ENCODE assay signal across 2 cellular contexts in the genomic region with DNA sequence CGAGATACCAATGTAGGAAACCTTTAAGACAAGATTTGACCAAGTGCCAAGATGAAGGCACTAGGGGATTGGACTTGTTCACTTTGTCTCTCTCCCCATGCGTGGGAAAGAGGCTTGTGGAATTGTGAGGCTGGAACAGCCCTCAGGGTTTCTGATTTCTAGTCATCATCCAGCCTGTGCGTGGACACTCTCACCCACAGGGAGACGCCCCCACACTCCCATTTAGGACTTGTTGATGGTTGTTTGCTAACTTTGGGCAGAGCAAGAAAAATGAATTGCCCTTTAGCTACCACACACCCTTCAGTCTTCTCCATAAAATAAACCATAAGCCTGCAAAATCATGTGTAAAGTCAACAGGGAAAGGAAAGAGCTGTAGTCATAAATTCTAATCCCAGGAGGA.
TF ChIP-seq lines count a peak whose summit lies in the region.

No MANE protein-coding gene starts in this region.

TF ChIP-seq in HEK293, 187 proteins besides CTCF, POLR2A, EP300 and RAD21:
- peak; percentile 94 for TF ChIP-seq ZFHX2 (tag by site-specific recombination; conservative IDR thresholded peaks at IDR 0.05)
- TF ChIP-seq KLF17 (tag by site-specific recombination; IDR thresholded peaks at IDR 0.05): no peak
- 0 out of 2 replicates have a peak, but pooled peaks have one; percentile 23 for TF ChIP-seq ZNF341 (tag by site-specific recombination; IDR thresholded peaks at IDR 0.05; ENCODE audit: low read depth)
- TF ChIP-seq FEZF1 (tag by site-specific recombination; IDR thresholded peaks at IDR 0.05): peak; percentile 62
- no peak for TF ChIP-seq ZBTB48 (tag by site-specific recombination; IDR thresholded peaks at IDR 0.05)
- TF ChIP-seq EGR2 (tag by site-specific recombination; IDR thresholded peaks at IDR 0.05; ENCODE audit: low read depth): peak; percentile 85

TF ChIP-seq in K562, 482 proteins besides CTCF, POLR2A, EP300 and RAD21:
- TF ChIP-seq GTF2E2 (tag; IDR thresholded peaks at IDR 0.05): no peak
- TF ChIP-seq EGR1 (conservative IDR thresholded peaks at IDR 0.05): peak; percentile 27
